In the genomic region with DNA sequence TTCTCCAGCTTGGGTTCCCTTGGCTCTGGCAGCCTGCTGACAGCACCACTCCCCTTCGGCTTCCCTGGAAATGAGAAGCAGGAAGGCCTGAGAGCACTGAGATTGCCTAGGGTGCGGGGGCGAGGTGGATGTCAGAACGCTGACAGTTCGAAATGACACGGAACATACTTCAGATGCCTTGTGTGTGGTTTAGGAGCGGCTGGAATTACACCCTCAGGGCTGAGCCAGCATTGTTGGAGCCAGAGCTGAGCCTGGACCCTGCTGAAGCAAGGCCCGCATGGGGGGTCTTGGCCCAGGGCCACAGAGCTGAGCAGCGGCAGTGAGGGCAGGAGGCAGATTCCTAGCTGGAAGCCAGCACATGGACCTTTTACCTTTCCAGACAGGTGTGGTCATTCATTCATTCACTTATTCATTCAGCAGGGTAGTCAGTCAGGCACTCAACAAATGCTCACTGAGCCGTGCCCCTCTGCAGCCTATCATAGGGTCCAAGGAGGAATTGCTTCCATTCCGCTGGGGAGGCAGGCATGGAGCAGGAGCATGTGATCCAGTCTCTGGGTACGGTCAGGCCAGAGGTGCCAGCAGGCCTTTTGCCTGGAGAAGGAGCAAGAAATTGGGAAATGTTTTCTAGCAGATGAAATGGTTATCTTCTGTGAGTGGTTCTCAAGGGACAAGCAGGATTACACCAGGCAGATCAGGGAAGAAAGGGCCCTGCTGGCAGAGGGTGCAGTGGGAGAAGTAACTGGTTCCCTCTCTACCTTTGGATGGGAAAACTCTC, we compare ENCODE assay signal across 14 cellular contexts. TPM values are rescaled to one million over a fixed set of nuclear protein-coding genes. Genes with fewer than 3 reads are reported as not detected.
DNase-seq lines count a peak whose midpoint lies in the region; FAIRE-seq and TF ChIP-seq lines count a peak whose summit lies in the region.
"Had no signal": no experiment of that assay in that cellular context is flagged by ENCODE, and none has a peak within 500 bp of the region (broad histone marks: within the 10 kb centered on the region; RNA-seq: fewer than 3 reads in every experiment).

No MANE protein-coding gene starts in this region.

- DNase-seq in BJ (ENCODE audit: low read depth) (peak; percentile 71), NCI-H226 (peak; percentile 98), H1 (ENCODE audit: low read depth in 1 of 2, low spot score in 2 of 2) (no peak), NCI-H2081 (lab: John Stamatoyannopoulos, UW) (no peak), SIG-M5 (lab: John Stamatoyannopoulos, UW) (no peak), DMS 273 (lab: John Stamatoyannopoulos, UW; ENCODE audit: unreplicated experiment) (no peak), progenitor cell of endocrine pancreas (ENCODE audit: low spot score, unreplicated experiment) (no peak)
- DNase-seq: Kasumi-1; NCI-H510A treated with DMSO at 0.1 percent for 48 hours; stimulated activated CD4-positive, alpha-beta T cell treated with anti-CD3 and anti-CD28 coated beads, Interleukin-4, amount 100 ng/mL, for 4 hours; substantia nigra had no signal

- no peaks in the 10 kb centered on the region for H3K23me2 ChIP-seq in H1 (ENCODE audit: low read depth, low read length)

- POLR2A ChIA-PET in BJ (lab: Charles Lee): no interaction called here
- POLR2A ChIA-PET in H1 (lab: Charles Lee; ENCODE audit: partially characterized antibody): no interaction called here

- H3K56ac ChIP-seq in H1 (replicated peaks; ENCODE audit: insufficient read length, low read depth, low read length): no peak overlapping the region

- TF ChIP-seq CTCF in BJ (IDR thresholded peaks at IDR 0.05; ENCODE audit: insufficient read depth, low read depth, low read length) (no peak), H1 (IDR thresholded peaks at IDR 0.05; ENCODE audit: control extremely low read depth in 1 of 3, insufficient read depth in 1 of 3, low read depth in 1 of 3, low read length in 3 of 3) (no peak), progenitor cell of endocrine pancreas (IDR thresholded peaks at IDR 0.05; ENCODE audit: unreplicated experiment) (no peak)

- H4K8ac ChIP-seq in H1 (ENCODE audit: extremely low read depth, insufficient read depth, low read length): no peak overlapping the region

- no peak overlapping the region for H3K18ac ChIP-seq in H1 (ENCODE audit: extremely low read depth, low read length)

- H3K9me3 Mint-ChIP-seq in progenitor cell of endocrine pancreas (ENCODE audit: low read depth): no peaks in the 10 kb centered on the region

- H3K4me3 ChIP-seq in BJ (ENCODE audit: low read depth, low read length) (no peak overlapping the region), H1 (ENCODE audit: extremely low read depth in 1 of 4, insufficient read depth in 2 of 4, low read depth in 3 of 4, low read length in 4 of 4) (no peak overlapping the region), mesodermal cell (ENCODE audit: extremely low read depth, insufficient read depth, low read length, poor library complexity, severe bottlenecking) (no peak overlapping the region)
- H3K4me3 ChIP-seq: SK-N-MC had no signal

- H3K36me3 ChIP-seq in BJ (ENCODE audit: control insufficient read depth, insufficient read depth, low read length): no peaks in the 10 kb centered on the region
- H3K36me3 ChIP-seq in H1 (ENCODE audit: control insufficient read depth in 2 of 4, insufficient read depth in 4 of 4, low read length in 3 of 4): no peaks in the 10 kb centered on the region
- H3K36me3 ChIP-seq in mesodermal cell (ENCODE audit: control insufficient read depth, insufficient read depth, low read length): no peaks in the 10 kb centered on the region

- H3K4me1 Mint-ChIP-seq in progenitor cell of endocrine pancreas (ENCODE audit: low read depth): no peaks in the 10 kb centered on the region

- H2BK15ac ChIP-seq in H1 (ENCODE audit: low read length): no peak overlapping the region

- no peak overlapping the region for H3K4me2 ChIP-seq in H1 (ENCODE audit: insufficient read depth in 1 of 2, low read depth in 2 of 2, low read length in 2 of 2)

- CTCF ChIA-PET in BJ (lab: Yijun Ruan, JAX): interaction anchor here (1.2 to 4.6 kb wide), 5 partner anchors 15 to 230 kb away, joined by 3 to 26 read pairs (median 10); no protein-coding TSS in a partner anchor
- CTCF ChIA-PET in H1 (lab: Charles Lee; ENCODE audit: partially characterized antibody): interaction anchor here (1.1 to 3.8 kb wide), 6 partner anchors 9 to 27 kb away, joined by 3 to 41 read pairs (median 6); no protein-coding TSS in a partner anchor

- H3K4me3 Mint-ChIP-seq in progenitor cell of endocrine pancreas (ENCODE audit: low read depth): no peak overlapping the region

- WGBS in H1 (ENCODE audit: extremely low coverage in 1 of 2, insufficient coverage in 1 of 2, insufficient read length in 1 of 2, insufficient replicate concordance in 2 of 2, low coverage in 1 of 2, low lambda C conversion rate in 2 of 2, missing lambda C conversion rate in 1 of 2), 2 experiments: 90% methylated on average over 12 of the region's 12 CpGs; no CpG with 5 or more reads in 1 of the 2 experiments
- WGBS in mesodermal cell (ENCODE audit: insufficient coverage in 2 of 2), 2 experiments: 75 to 90% methylated on average over 12 of the region's 12 CpGs

- no peak for TF ChIP-seq EP300 in H1 (IDR thresholded peaks at IDR 0.05; ENCODE audit: borderline replicate concordance in 1 of 2, low read depth in 2 of 2, low read length in 2 of 2)

- no peak overlapping the region for H4K91ac ChIP-seq in H1 (replicated peaks; ENCODE audit: insufficient read length, low read length)

- H3K27me3 ChIP-seq in BJ (ENCODE audit: control insufficient read depth, insufficient read depth, low read length): no peaks in the 10 kb centered on the region
- peaks cover 0 to 16% (median 12%) of the 10 kb centered on the region in 4 experiments; a peak in 6 of 7 replicates for H3K27me3 ChIP-seq in H1 (replicated peaks in 1 of 4; ENCODE audit: control insufficient read depth in 3 of 4, extremely low read depth in 1 of 4, insufficient read depth in 3 of 4, low read length in 3 of 4)

- no peak overlapping the region for H2BK12ac ChIP-seq in H1 (ENCODE audit: low read depth, low read length)

- no peak overlapping the region for H2BK120ac ChIP-seq in H1 (replicated peaks; ENCODE audit: low read depth, low read length)

- H2BK20ac ChIP-seq in H1 (ENCODE audit: low read length): no peak overlapping the region

- no peak overlapping the region for H4K5ac ChIP-seq in H1 (ENCODE audit: insufficient read length, low read depth, low read length)

- H3K9ac ChIP-seq in H1 (replicated peaks in 1 of 4; ENCODE audit: extremely low read depth in 1 of 4, low read depth in 3 of 4, low read length in 3 of 4): no peak overlapping the region

- H2BK5ac ChIP-seq in H1 (ENCODE audit: low read depth, low read length): no peak overlapping the region

- no peaks in the 10 kb centered on the region for H3K9me3 ChIP-seq in H1 (ENCODE audit: insufficient read depth in 2 of 2, low read depth in 1 of 2, low read length in 1 of 2)
- H3K9me3 ChIP-seq in mesodermal cell (ENCODE audit: control insufficient read depth, low read length): no peaks in the 10 kb centered on the region

- H3K27ac ChIP-seq in H1 (ENCODE audit: low read depth, low read length): no peak overlapping the region
- peak overlapping the region; percentile 41 for H3K27ac ChIP-seq in mesodermal cell (ENCODE audit: low read depth, low read length, severe bottlenecking)
- H3K27ac ChIP-seq: C4-2B, SK-N-MC had no signal

- peaks cover 71% of the 10 kb centered on the region for H3K27me3 Mint-ChIP-seq in progenitor cell of endocrine pancreas

- no peak overlapping the region for H3K4ac ChIP-seq in H1 (replicated peaks; ENCODE audit: insufficient read length, low read depth, low read length)

- FAIRE-seq in H1 (lab: Jason Lieb, UNC): no peak

- no peak overlapping the region for H3K23ac ChIP-seq in H1 (ENCODE audit: insufficient read length)

- no peaks in the 10 kb centered on the region; a peak in 1 of 7 replicates for H3K4me1 ChIP-seq in H1 (replicated peaks in 1 of 4; ENCODE audit: control insufficient read depth in 3 of 4, insufficient read depth in 4 of 4, low read length in 3 of 4)
- H3K4me1 ChIP-seq in mesodermal cell (ENCODE audit: control insufficient read depth, insufficient read depth, low read length, poor library complexity, severe bottlenecking): peaks cover 31% of the 10 kb centered on the region

- no peak overlapping the region for H3K14ac ChIP-seq in H1 (ENCODE audit: insufficient read length)

- 0 out of 2 replicates have a peak overlapping the region, but pooled peaks have one; percentile 53 for H2AK5ac ChIP-seq in H1 (ENCODE audit: low read depth, low read length)

- no peak overlapping the region for H2AFZ ChIP-seq in H1 (ENCODE audit: low read length)

- no peak for TF ChIP-seq RAD21 in H1 (IDR thresholded peaks at IDR 0.05 in 1 of 2, conservative IDR thresholded peaks at IDR 0.05 in 1 of 2; ENCODE audit: low read depth in 2 of 2, low read length in 2 of 2)

- no peak for TF ChIP-seq POLR2A in H1 (IDR thresholded peaks at IDR 0.05; ENCODE audit: control extremely low read depth in 1 of 2, low read depth in 2 of 2, low read length in 2 of 2)

- no peak overlapping the region for H3K27ac Mint-ChIP-seq in progenitor cell of endocrine pancreas

- no peaks in the 10 kb centered on the region for H3K36me3 Mint-ChIP-seq in progenitor cell of endocrine pancreas (ENCODE audit: insufficient read depth)

- H3K79me2 ChIP-seq in H1 (ENCODE audit: control insufficient read depth in 1 of 2, insufficient read depth in 2 of 2, low read length in 2 of 2): no peaks in the 10 kb centered on the region

- H4K20me1 ChIP-seq in H1 (replicated peaks in 1 of 2; ENCODE audit: control insufficient read depth in 1 of 2, insufficient read depth in 2 of 2, low read length in 2 of 2): no peaks in the 10 kb centered on the region

- H3K79me1 ChIP-seq in H1 (ENCODE audit: low read depth, low read length): no peaks in the 10 kb centered on the region

RNA-seq across cellular contexts. Expression of a gene that starts 6.6 kb away (rescaled TPM):
- polyA plus RNA-seq in BJ (2011; rRNA removed) (0.04 TPM in 1 of 2 replicates, not detected in the other), H1 (2011; rRNA removed) (0.18 and 0.22 TPM in 2 replicates)
- polyA minus RNA-seq in BJ (2011; rRNA and poly(A)+ RNA removed): not detected in 2 replicates
- total RNA-seq in H1 (2021; fragmentation: NEBNext Ultra II Directional; extraction: Animal tissue kit (Norgen Biotek cat#: 25700)): 0.27 TPM in 1 of 2 replicates, not detected in the other
- polyA plus RNA-seq in H1 (2011; cell fraction: cytosol; rRNA removed): 0.04 TPM
- polyA plus RNA-seq in H1 (2011; cell fraction: nucleus; rRNA removed): 0.10 TPM
- polyA plus RNA-seq in H1 (2012, experiment 1 of 2): 0.25 to 0.52 TPM (median 0.38 TPM) in 4 replicates
- polyA plus RNA-seq in H1 (2012, experiment 2 of 2): 0.26 TPM
- polyA plus RNA-seq in H1 (2013, experiment 1 of 2): 0.10 TPM
- 0.17 TPM for polyA plus RNA-seq in H1 (2013, experiment 2 of 2)
- polyA minus RNA-seq in H1 (2011; rRNA and poly(A)+ RNA removed): 0.17 TPM in 1 of 2 replicates, not detected in the other
- not detected for polyA minus RNA-seq in H1 (2011; cell fraction: cytosol; rRNA and poly(A)+ RNA removed)
- not detected for polyA minus RNA-seq in H1 (2011; cell fraction: nucleus; rRNA and poly(A)+ RNA removed)
- polyA plus RNA-seq in mesodermal cell (2013, experiment 1 of 2): 0.74 TPM
- polyA plus RNA-seq in mesodermal cell (2013, experiment 2 of 2): 0.66 TPM
- not detected in 2 replicates for total RNA-seq in progenitor cell of endocrine pancreas

RNA-seq across cellular contexts. Expression of a gene that starts 28.3 kb away (rescaled TPM):
- polyA plus RNA-seq in BJ (2011; rRNA removed) (0.07 and 0.09 TPM in 2 replicates), H1 (2011; rRNA removed) (not detected in 2 replicates)
- polyA minus RNA-seq in BJ (2011; rRNA and poly(A)+ RNA removed): 0.09 and 0.15 TPM in 2 replicates
- not detected in 2 replicates for total RNA-seq in H1 (2021; fragmentation: NEBNext Ultra II Directional; extraction: Animal tissue kit (Norgen Biotek cat#: 25700))
- not detected for polyA plus RNA-seq in H1 (2011; cell fraction: cytosol; rRNA removed)
- not detected for polyA plus RNA-seq in H1 (2011; cell fraction: nucleus; rRNA removed)
- polyA plus RNA-seq in H1 (2012, experiment 1 of 2): 0.04 TPM in 1 of 4 replicates, not detected in the others
- polyA plus RNA-seq in H1 (2012, experiment 2 of 2): not detected
- under 0.01 TPM for polyA plus RNA-seq in H1 (2013, experiment 1 of 2)
- not detected for polyA plus RNA-seq in H1 (2013, experiment 2 of 2)
- 0.02 TPM in 1 of 2 replicates, not detected in the other for polyA minus RNA-seq in H1 (2011; rRNA and poly(A)+ RNA removed)
- polyA minus RNA-seq in H1 (2011; cell fraction: cytosol; rRNA and poly(A)+ RNA removed): not detected
- not detected for polyA minus RNA-seq in H1 (2011; cell fraction: nucleus; rRNA and poly(A)+ RNA removed)
- polyA plus RNA-seq in mesodermal cell (2013, experiment 1 of 2): 0.07 TPM
- polyA plus RNA-seq in mesodermal cell (2013, experiment 2 of 2): 0.10 TPM
- 0.05 TPM in 1 of 2 replicates, not detected in the other for total RNA-seq in progenitor cell of endocrine pancreas

Comparison
In these comparisons a context has a peak if more than half of its experiments do, and no peak if none do; other contexts are left out.
1. DNase-seq: peak in BJ (single experiment) and NCI-H226 (single experiment); none in H1 (0 of 2), NCI-H2081 (0 of 2), SIG-M5 (single experiment), DMS 273 (single experiment) and progenitor cell of endocrine pancreas (single experiment).